ENCODE assay signal across 1 cellular context in genomic region chr13:81990652-81991051, GRCh38.
A peak's percentile ranks its signal among the peaks of the same experiment; 100 is the strongest.
TF ChIP-seq lines count a peak whose summit lies in the region.

No MANE protein-coding gene starts in this region.

TF ChIP-seq in WTC11, 78 proteins besides CTCF, POLR2A, EP300 and RAD21 (continued from another document):
- TF ChIP-seq, protein P1, sequence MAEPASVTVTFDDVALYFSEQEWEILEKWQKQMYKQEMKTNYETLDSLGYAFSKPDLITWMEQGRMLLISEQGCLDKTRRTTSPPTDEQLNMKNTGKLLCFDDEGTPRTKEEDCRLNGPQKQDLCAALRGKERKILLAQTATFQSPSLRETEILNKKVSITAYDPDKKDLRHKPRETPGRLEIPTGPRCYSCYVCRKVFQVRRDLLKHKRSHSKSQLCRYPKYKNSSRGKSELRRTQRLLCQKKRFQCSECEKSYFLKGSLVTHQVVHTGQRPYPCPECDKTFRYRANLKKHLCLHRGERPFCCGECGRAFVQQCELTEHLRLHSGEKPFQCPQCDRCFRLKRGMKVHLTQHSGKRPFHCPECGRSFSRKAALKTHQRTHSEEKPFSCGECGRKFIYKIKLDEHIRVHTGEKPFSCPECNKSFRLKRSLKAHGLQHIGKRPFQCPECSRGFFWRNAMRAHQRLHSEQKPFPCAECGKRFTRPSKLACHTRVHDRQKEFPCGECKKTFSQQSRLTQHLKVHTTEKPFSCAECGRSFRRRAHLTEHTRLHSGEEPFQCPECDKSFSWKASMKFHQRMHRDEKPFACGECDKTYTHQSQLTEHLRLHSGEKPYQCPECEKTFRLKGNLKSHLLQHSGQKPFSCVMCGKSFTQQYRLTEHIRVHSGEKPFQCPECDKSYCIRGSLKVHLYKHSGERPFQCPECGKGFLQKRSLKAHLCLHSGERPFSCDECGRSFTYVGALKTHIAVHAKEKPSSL (CRISPR knock-in tag; conservative IDR thresholded peaks at IDR 0.05), result no peak
- TF ChIP-seq USF1 (CRISPR knock-in tag; IDR thresholded peaks at IDR 0.05) (no peak), HMGA2 (CRISPR knock-in tag; IDR thresholded peaks at IDR 0.05) (no peak), ZNF219 (CRISPR knock-in tag; IDR thresholded peaks at IDR 0.05; ENCODE audit: borderline replicate concordance) (no peak), ZBTB21 (CRISPR knock-in tag; IDR thresholded peaks at IDR 0.05; ENCODE audit: borderline replicate concordance) (peak; percentile 33; the same call in 1 of the 2 replicates), GTF2I (CRISPR knock-in tag; conservative IDR thresholded peaks at IDR 0.05) (no peak), PRRX2 (CRISPR knock-in tag; IDR thresholded peaks at IDR 0.05) (no peak)
- TF ChIP-seq, protein P2, sequence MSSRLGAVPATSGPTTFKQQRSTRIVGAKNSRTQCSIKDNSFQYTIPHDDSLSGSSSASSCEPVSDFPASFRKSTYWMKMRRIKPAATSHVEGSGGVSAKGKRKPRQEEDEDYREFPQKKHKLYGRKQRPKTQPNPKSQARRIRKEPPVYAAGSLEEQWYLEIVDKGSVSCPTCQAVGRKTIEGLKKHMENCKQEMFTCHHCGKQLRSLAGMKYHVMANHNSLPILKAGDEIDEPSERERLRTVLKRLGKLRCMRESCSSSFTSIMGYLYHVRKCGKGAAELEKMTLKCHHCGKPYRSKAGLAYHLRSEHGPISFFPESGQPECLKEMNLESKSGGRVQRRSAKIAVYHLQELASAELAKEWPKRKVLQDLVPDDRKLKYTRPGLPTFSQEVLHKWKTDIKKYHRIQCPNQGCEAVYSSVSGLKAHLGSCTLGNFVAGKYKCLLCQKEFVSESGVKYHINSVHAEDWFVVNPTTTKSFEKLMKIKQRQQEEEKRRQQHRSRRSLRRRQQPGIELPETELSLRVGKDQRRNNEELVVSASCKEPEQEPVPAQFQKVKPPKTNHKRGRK (CRISPR knock-in tag; IDR thresholded peaks at IDR 0.05; ENCODE audit: borderline replicate concordance), result no peak
